Comparison of ENCODE assay signal across 24 cellular contexts in genomic region chr18:60891936-60892335, GRCh38.
"Had no signal": no experiment of that assay in that cellular context is flagged by ENCODE, and none has a peak within 500 bp of the region (broad histone marks: within the 10 kb centered on the region; RNA-seq: fewer than 3 reads in every experiment).

No MANE protein-coding gene starts in this region.

- H3K4me1 ChIP-seq: body of pancreas, parathyroid adenoma, psoas muscle, spleen, transverse colon, uterus had no signal

- H3K4me3 Mint-ChIP-seq: activated naive CD8-positive, alpha-beta T cell; activated T-cell treated with anti-CD3 and anti-CD28 coated beads, Interleukin-2, amount 50 U/mL, for 72 hours; effector memory CD8-positive, alpha-beta T cell; immature natural killer cell; memory B cell; naive thymus-derived CD8-positive, alpha-beta T cell; neural crest cell had no signal

- H3K36me3 ChIP-seq: heart left ventricle, spleen, transverse colon, uterus had no signal

- H3K9ac ChIP-seq: parathyroid adenoma had no signal

- H3K79me2 ChIP-seq: parathyroid adenoma had no signal

- DNase-seq: activated CD4-positive, alpha-beta T cell treated with anti-CD3 and anti-CD28 coated beads for 4 hours; activated CD4-positive, alpha-beta T cell treated with anti-CD3 and anti-CD28 coated beads, Interleukin-2, amount 50 U/mL, for 4 hours; activated naive CD4-positive, alpha-beta T cell treated with Interleukin-2 at 50 U/mL for 16 hours; activated T-cell treated with anti-CD3 and anti-CD28 coated beads for 4 hours; activated T-cell treated with anti-CD3 and anti-CD28 coated beads, Interleukin-2, amount 50 U/mL, for 72 hours; anterior cingulate cortex; body of pancreas; cortex of kidney; effector memory CD8-positive, alpha-beta T cell; heart left ventricle; hypothalamus; immature natural killer cell; naive thymus-derived CD8-positive, alpha-beta T cell; nucleus accumbens; psoas muscle; spleen; stimulated activated naive CD4-positive, alpha-beta T cell treated with Interleukin-2 at 50 U/mL for 16 hours; transverse colon; uterus had no signal

- H3K4me3 ChIP-seq: body of pancreas, heart left ventricle, psoas muscle, spleen, transverse colon, uterus had no signal

- H3K27ac ChIP-seq: body of pancreas, heart left ventricle, parathyroid adenoma, psoas muscle, spleen, transverse colon, uterus, VCaP had no signal

- H3K9me3 Mint-ChIP-seq: neural crest cell had no signal

- H3K9me3 ChIP-seq: body of pancreas, heart left ventricle, psoas muscle, transverse colon, uterus had no signal

- H3K27me3 ChIP-seq: body of pancreas, heart left ventricle, spleen, transverse colon, uterus had no signal

- H3K4me1 Mint-ChIP-seq: immature natural killer cell; memory B cell; naive thymus-derived CD8-positive, alpha-beta T cell; neural crest cell had no signal

- H3K36me3 Mint-ChIP-seq: activated naive CD8-positive, alpha-beta T cell; memory B cell; naive thymus-derived CD8-positive, alpha-beta T cell had no signal

- H2AFZ ChIP-seq: parathyroid adenoma had no signal

- H3K27ac Mint-ChIP-seq: activated naive CD8-positive, alpha-beta T cell; activated T-cell treated with anti-CD3 and anti-CD28 coated beads, Interleukin-2, amount 50 U/mL, for 72 hours; effector memory CD8-positive, alpha-beta T cell; immature natural killer cell; memory B cell; naive thymus-derived CD8-positive, alpha-beta T cell had no signal

- H3K27me3 Mint-ChIP-seq: activated naive CD8-positive, alpha-beta T cell; effector memory CD8-positive, alpha-beta T cell; memory B cell; naive thymus-derived CD8-positive, alpha-beta T cell had no signal
